ENCODE assay signal across 11 cellular contexts in genomic region chr1:27539901-27540861, GRCh38. TPM values are rescaled to one million over a fixed set of nuclear protein-coding genes. Genes with fewer than 3 reads are reported as not detected.
DNase-seq lines count a peak whose midpoint lies in the region; ATAC-seq and TF ChIP-seq lines count a peak whose summit lies in the region.
"Had no signal": no experiment of that assay in that cellular context is flagged by ENCODE, and none has a peak within 500 bp of the region (broad histone marks: within the 10 kb centered on the region; RNA-seq: fewer than 3 reads in every experiment).

No MANE protein-coding gene starts in this region.

- H3K4me1 ChIP-seq in Panc1 (ENCODE audit: control insufficient read depth, insufficient read depth, low read length) (peaks cover 87% of the 10 kb centered on the region), sigmoid colon (peaks cover 0 to 100% (median 97%) of the 10 kb centered on the region in 4 donors)

- CTCF ChIA-PET in Panc1 (lab: Charles Lee) = interaction anchor here (0.7 kb wide), 1 partner anchor 15 kb away, joined by 3 read pairs; no protein-coding TSS in a partner anchor

- H3K27ac ChIP-seq in Panc1 (ENCODE audit: low read length) (peak overlapping the region; percentile 74), sigmoid colon (peak overlapping the region; percentile 83 to 92 (median 87))

- BruUV-seq in Panc1 (replicated peaks; lab: Mats Ljungman, UMichigan) = no TSS peak

- TF ChIP-seq POLR2A in sigmoid colon (IDR thresholded peaks at IDR 0.05) = no peak

- intact Hi-C loops in Panc1 (cut with micrococcal nuclease; ENCODE audit: unreplicated experiment) = no loop called here
- intact Hi-C loops in sigmoid colon (cut with DNase I) = no loop called here

- no peaks in the 10 kb centered on the region for H3K27me3 Mint-ChIP-seq in effector memory CD8-positive, alpha-beta T cell
- H3K27me3 Mint-ChIP-seq: naive B cell had no signal

- H3K4me1 Mint-ChIP-seq in effector memory CD8-positive, alpha-beta T cell (ENCODE audit: low read depth in 2 of 2) = peaks cover 0 to 8% of the 10 kb centered on the region in 2 donors

- peak overlapping the region in 1 of 2 donors; percentile 7 for H3K27ac Mint-ChIP-seq in effector memory CD8-positive, alpha-beta T cell

- H3K9me3 Mint-ChIP-seq in effector memory CD8-positive, alpha-beta T cell = no peaks in the 10 kb centered on the region
- H3K9me3 Mint-ChIP-seq: naive B cell had no signal

- H3K36me3 ChIP-seq in Panc1 (ENCODE audit: control insufficient read depth, insufficient read depth, low read length) (no peaks in the 10 kb centered on the region), sigmoid colon (peaks cover 0 to under 1% (median 0%) of the 10 kb centered on the region in 4 donors)

- TF ChIP-seq CTCF in Panc1 (IDR thresholded peaks at IDR 0.05) = no peak
- no peak for TF ChIP-seq CTCF in sigmoid colon (IDR thresholded peaks at IDR 0.05)
- TF ChIP-seq CTCF in GM13977 (IDR thresholded peaks at IDR 0.05; ENCODE audit: extremely low read depth, insufficient read depth, missing control alignments) = no peak

- H3K4me3 Mint-ChIP-seq in effector memory CD8-positive, alpha-beta T cell = no peak overlapping the region

- 44 to 71% methylated on average over 9 of the region's 9 CpGs for WGBS in sigmoid colon, 2 donors

- ATAC-seq in Panc1 (0 out of 2 replicates have a peak, but pooled peaks have one; percentile 11), esophagus mucosa (peak; percentile 38), GM19467 (IDR thresholded peaks at IDR 0.05; ENCODE audit: unreplicated experiment) (no peak)
- ATAC-seq in effector memory CD8-positive, alpha-beta T cell (replicated peaks) = no peak

- in situ Hi-C loops in Panc1 (cut with HindIII; ENCODE audit: low pct_unique_long_range_greater_than_20kb, low sequenced_read_pairs) = no loop called here
- in situ Hi-C loops in GM13977 (cut with MboI; ENCODE audit: low pct_unique_long_range_greater_than_20kb, low sequenced_read_pairs, unreplicated experiment) = no loop called here

- H3K36me3 Mint-ChIP-seq in effector memory CD8-positive, alpha-beta T cell (ENCODE audit: insufficient read depth) = peaks cover 7% of the 10 kb centered on the region

- H3K9me3 ChIP-seq in Panc1 (ENCODE audit: control insufficient read depth, insufficient read depth, low read depth, low read length) (no peaks in the 10 kb centered on the region), sigmoid colon (no peaks in the 10 kb centered on the region)
- H3K9me3 ChIP-seq: tibial nerve had no signal

- H3K4me3 ChIP-seq in Panc1 (ENCODE audit: low read depth in 2 of 2, low read length in 2 of 2) (no peak overlapping the region), sigmoid colon (no peak overlapping the region)
- H3K4me3 ChIP-seq: tibial nerve had no signal

- H3K27me3 ChIP-seq in Panc1 (ENCODE audit: control insufficient read depth, insufficient read depth, low read length) = no peaks in the 10 kb centered on the region
- H3K27me3 ChIP-seq in sigmoid colon = no peaks in the 10 kb centered on the region
- H3K27me3 ChIP-seq: tibial nerve had no signal

- no peak for TF ChIP-seq EP300 in sigmoid colon (IDR thresholded peaks at IDR 0.05)

- POLR2A ChIA-PET in Panc1 (lab: Charles Lee) = interaction anchor here (0.7 kb wide), 1 partner anchor 291 kb away, joined by 4 read pairs; no protein-coding TSS in a partner anchor

- DNase-seq in ELR (ENCODE audit: low read depth) = peak; percentile 97
- peak; percentile 92 for DNase-seq in Panc1 (ENCODE audit: low read depth, low spot score)
- peak; percentile 76 for DNase-seq in sigmoid colon
- no peak for DNase-seq in effector memory CD8-positive, alpha-beta T cell
- DNase-seq in D341Med (ENCODE audit: low spot score) = no peak
- no peak for DNase-seq in GM13977 (ENCODE audit: low spot score)
- DNase-seq: naive B cell, NCI-H1048 had no signal

RNA-seq across cellular contexts. Expression of gene WASF2, which starts 50.2 kb away (rescaled TPM):
- 121 TPM for total RNA-seq in Panc1 (2021; ENCODE audit: unreplicated experiment)
- 63.7 TPM for polyA plus RNA-seq in Panc1 (2012; ENCODE audit: insufficient read length)
- total RNA-seq in esophagus mucosa = 169 TPM
- 10 to 100 TPM; 43.9 to 63.2 (median 59.9) TPM for total RNA-seq in sigmoid colon
- polyA plus RNA-seq in sigmoid colon = 10 to 100 TPM; 30.0 to 69.6 (median 30.5) TPM

Comparison
In these comparisons a context has a peak if more than half of its experiments do, and no peak if none do; other contexts are left out.
1. DNase-seq: peak in ELR (single experiment), Panc1 (single experiment) and sigmoid colon (single experiment); none in effector memory CD8-positive, alpha-beta T cell (0 of 3), D341Med (single experiment) and GM13977 (single experiment).
2. ATAC-seq: peak in Panc1 (single experiment) and esophagus mucosa (single experiment); none in GM19467 (single experiment) and effector memory CD8-positive, alpha-beta T cell (single experiment).